8 cellular contexts compared by ENCODE assay signal in the genomic region with DNA sequence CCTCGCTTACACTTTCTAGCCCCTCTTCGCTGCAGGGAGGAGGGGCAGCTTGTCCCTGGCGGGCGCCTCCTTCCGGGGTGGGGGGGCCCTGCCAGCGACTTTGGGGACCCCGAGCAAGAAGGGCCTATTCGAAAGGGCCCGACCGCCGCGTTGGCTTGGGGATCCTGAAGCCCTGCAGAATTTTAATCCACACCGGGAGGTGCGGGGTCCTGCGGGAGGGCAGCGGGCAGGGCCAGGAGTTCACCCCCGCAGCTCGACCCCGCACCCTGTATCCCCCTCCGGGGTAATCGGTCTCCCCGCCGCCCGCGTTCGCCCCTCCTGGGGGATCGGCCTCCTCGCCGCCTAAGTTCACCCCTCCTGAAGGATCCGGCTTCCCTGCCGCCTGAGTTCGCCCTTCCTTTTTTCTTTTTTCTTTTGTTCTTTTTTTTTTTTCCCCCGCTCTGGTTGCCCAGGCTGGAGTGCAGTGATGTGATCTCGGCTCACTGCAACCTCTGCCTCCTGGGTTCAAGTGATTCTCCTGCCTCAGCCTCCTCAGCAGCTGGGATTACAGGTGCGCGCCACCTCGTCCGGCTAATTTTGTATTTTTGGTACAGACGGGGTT. TPM values are rescaled to one million over a fixed set of nuclear protein-coding genes. Genes with fewer than 3 reads are reported as not detected.
DNase-seq lines count a peak whose midpoint lies in the region; ATAC-seq and TF ChIP-seq lines count a peak whose summit lies in the region.

No MANE protein-coding gene starts in this region.

- intact Hi-C loops in prostate gland (cut with DNase I): loop anchor here (5.0 kb wide), 1 partner anchor 177 kb away; no protein-coding TSS in a partner anchor

- peaks cover 0 to 2% of the 10 kb centered on the region in 2 donors for H3K36me3 ChIP-seq in prostate gland

- 55% methylated on average over 39 of the region's 39 CpGs for WGBS in prostate gland

- POLR2A ChIA-PET in RWPE1 (lab: Yijun Ruan, JAX; ENCODE audit: low non-redundant PET): interaction anchor here (0.7 to 0.8 kb wide), 2 partner anchors 8 to 47 kb away, joined by 3 to 4 read pairs; no protein-coding TSS in a partner anchor

- TF ChIP-seq POLR2A in prostate gland (IDR thresholded peaks at IDR 0.05): no peak

- H3K27me3 ChIP-seq in prostate gland (replicated peaks; ENCODE audit: insufficient read depth): no peaks in the 10 kb centered on the region

- CTCF ChIA-PET in RWPE1 (lab: Yijun Ruan, JAX): interaction anchor here (0.6 kb wide), 1 partner anchor 189 kb away, joined by 3 read pairs; no protein-coding TSS in a partner anchor

- TF ChIP-seq CTCF in RWPE1 (conservative IDR thresholded peaks at IDR 0.05; ENCODE audit: low read depth) (no peak), epithelial cell of proximal tubule (conservative IDR thresholded peaks at IDR 0.05; ENCODE audit: low read depth, low read length) (no peak), prostate gland (IDR thresholded peaks at IDR 0.05) (no peak)

- ATAC-seq in GM18861 (IDR thresholded peaks at IDR 0.05; ENCODE audit: unreplicated experiment): no peak

- no peaks in the 10 kb centered on the region for H3K9me3 ChIP-seq in prostate gland

- peak overlapping the region; percentile 81 for H3K4me3 ChIP-seq in epithelial cell of proximal tubule (ENCODE audit: low read depth, low read length)
- H3K4me3 ChIP-seq in prostate gland: peak overlapping the region; percentile 77 to 81

- peak overlapping the region; percentile 98 for H3K27ac ChIP-seq in RWPE1
- peak overlapping the region; percentile 91 to 96 for H3K27ac ChIP-seq in prostate gland

- H3K4me1 ChIP-seq in prostate gland (replicated peaks): peaks cover 20% of the 10 kb centered on the region

- DNase-seq in ELR (ENCODE audit: low read depth) (peak; percentile 13), RWPE1 (ENCODE audit: low spot score) (no peak), epithelial cell of proximal tubule (ENCODE audit: low read depth) (no peak), prostate gland (ENCODE audit: low spot score) (no peak), mucosa of gallbladder (ENCODE audit: low spot score) (no peak), foreskin melanocyte (no peak), ecto neural progenitor cell (ENCODE audit: low spot score) (no peak)

RNA-seq across cellular contexts. Expression of a gene that starts 0.7 kb away (rescaled TPM):
- total RNA-seq in epithelial cell of proximal tubule (29.9 and 36.0 TPM in 2 replicates), prostate gland (10 to 100 TPM; 40.1 to 43.5 TPM), mucosa of gallbladder (59.0 TPM)

RNA-seq across cellular contexts. Expression of a gene that starts 1.3 kb away (rescaled TPM):
- total RNA-seq in epithelial cell of proximal tubule (1.0 and 5.2 TPM in 2 replicates), prostate gland (10 to 100 TPM; 11.8 to 50.2 TPM), mucosa of gallbladder (11.5 TPM)

RNA-seq across cellular contexts. Expression of a gene that starts 44.4 kb away (rescaled TPM):
- total RNA-seq in epithelial cell of proximal tubule (118 and 154 TPM in 2 replicates), prostate gland (100 to 1,000 TPM; 141 to 189 TPM), mucosa of gallbladder (246 TPM)

RNA-seq across cellular contexts. Expression of a gene that starts 55.9 kb away (rescaled TPM):
- total RNA-seq in epithelial cell of proximal tubule: 101 and 141 TPM in 2 replicates
- 100 to 1,000 TPM; 115 to 178 TPM for total RNA-seq in prostate gland
- 125 TPM for total RNA-seq in mucosa of gallbladder
